1 cellular context compared by ENCODE assay signal in genomic region chr7:84484502-84485079, GRCh38.
A peak's percentile ranks its signal among the peaks of the same experiment; 100 is the strongest.
TF ChIP-seq lines count a peak whose summit lies in the region.

No MANE protein-coding gene starts in this region.

TF ChIP-seq in HEK293, 187 proteins besides CTCF, POLR2A, EP300 and RAD21:
- peak; percentile 60 for TF ChIP-seq ATF2 (tag by site-specific recombination; IDR thresholded peaks at IDR 0.05; ENCODE audit: low read depth)
- TF ChIP-seq TRIM28 (IDR thresholded peaks at IDR 0.05; ENCODE audit: borderline replicate concordance, low read length) = no peak
